Comparison of ENCODE assay signal across 16 cellular contexts in genomic region chr1:215599418-215599817, GRCh38. TPM values are rescaled to one million over a fixed set of nuclear protein-coding genes. Genes with fewer than 3 reads are reported as not detected.
A peak's percentile ranks its signal among the peaks of the same experiment; 100 is the strongest.
DNase-seq lines count a peak whose midpoint lies in the region; ATAC-seq, FAIRE-seq and TF ChIP-seq lines count a peak whose summit lies in the region.
"Had no signal": no experiment of that assay in that cellular context is flagged by ENCODE, and none has a peak within 500 bp of the region (broad histone marks: within the 10 kb centered on the region; RNA-seq: fewer than 3 reads in every experiment).

No MANE protein-coding gene starts in this region.

- peaks cover 18% of the 10 kb centered on the region for H3K4me1 ChIP-seq in HUES48 (ENCODE audit: control insufficient read depth, insufficient read depth, low read length)
- H3K4me1 ChIP-seq in suprapubic skin = peaks cover 3% of the 10 kb centered on the region

- TF ChIP-seq CTCF in dorsolateral prefrontal cortex (IDR thresholded peaks at IDR 0.05 in 54 of 56, conservative IDR thresholded peaks at IDR 0.05 in 2 of 56; ENCODE audit: low read depth in 1 of 56, partially characterized antibody in 56 of 56) (no peak), suprapubic skin (IDR thresholded peaks at IDR 0.05) (no peak)

- no peak overlapping the region for H3K9ac ChIP-seq in HUES48 (ENCODE audit: low read depth, low read length)
- H3K9ac ChIP-seq: KMS-11 had no signal

- no peaks in the 10 kb centered on the region for H3K36me3 Mint-ChIP-seq in activated T-helper 17 cell treated with anti-CD3 and anti-CD28 coated beads, Interleukin-2, amount 50 U/mL, for 72 hours (ENCODE audit: low read depth)

- FAIRE-seq in GM12891 (lab: Jason Lieb, UNC) = no peak
- FAIRE-seq: H54 had no signal

- H3K27ac ChIP-seq in HUES48 (ENCODE audit: low read depth, low read length) (peak overlapping the region; percentile 55), dorsolateral prefrontal cortex (no peak overlapping the region), suprapubic skin (no peak overlapping the region)
- H3K27ac ChIP-seq: KMS-11, skin epidermis had no signal

- H3K4me3 Mint-ChIP-seq in activated T-helper 17 cell treated with anti-CD3 and anti-CD28 coated beads, Interleukin-2, amount 50 U/mL, for 72 hours = no peak overlapping the region
- H3K4me3 Mint-ChIP-seq: CD14-positive monocyte had no signal

- TF ChIP-seq EP300 in suprapubic skin (IDR thresholded peaks at IDR 0.05) = no peak

- no peaks in the 10 kb centered on the region for H3K27me3 Mint-ChIP-seq in activated T-helper 17 cell treated with anti-CD3 and anti-CD28 coated beads, Interleukin-2, amount 50 U/mL, for 72 hours

- in situ Hi-C loops in Caki2 (cut with HindIII; ENCODE audit: low pct_unique_long_range_greater_than_20kb, low sequenced_read_pairs) = no loop called here

- ATAC-seq in activated T-helper 17 cell treated with anti-CD3 and anti-CD28 coated beads, Interleukin-2, amount 50 U/mL, for 72 hours (replicated peaks) = no peak

- DNase-seq in Caki2 (ENCODE audit: low read depth) = peak; percentile 28
- DNase-seq in cerebellar cortex (ENCODE audit: low spot score) = peak; percentile 12
- peak; percentile 28 for DNase-seq in medulla oblongata (ENCODE audit: extremely low spot score)
- DNase-seq in dorsolateral prefrontal cortex = no peak
- no peak for DNase-seq in GM12891 (ENCODE audit: insufficient read length, low spot score)
- no peak for DNase-seq in suprapubic skin (ENCODE audit: low spot score in 2 of 2)
- DNase-seq: activated CD4-positive, alpha-beta T cell treated with anti-CD3 and anti-CD28 coated beads, Interleukin-2, amount 50 U/mL, for 1 hour; activated gamma-delta T cell treated with Interleukin-2 at 50 U/mL for 16 hours; cortex of kidney; NCI-H526 had no signal

- no peak overlapping the region for H3K4me3 ChIP-seq in HUES48 (ENCODE audit: low read depth, low read length)
- H3K4me3 ChIP-seq in dorsolateral prefrontal cortex = no peak overlapping the region
- H3K4me3 ChIP-seq in suprapubic skin = no peak overlapping the region
- H3K4me3 ChIP-seq: skin epidermis had no signal

- H3K27ac Mint-ChIP-seq in activated T-helper 17 cell treated with anti-CD3 and anti-CD28 coated beads, Interleukin-2, amount 50 U/mL, for 72 hours = no peak overlapping the region

- TF ChIP-seq POLR2A in GM12891 (IDR thresholded peaks at IDR 0.05; ENCODE audit: low read depth, low read length) = no peak
- TF ChIP-seq POLR2A in suprapubic skin (IDR thresholded peaks at IDR 0.05) = no peak

- H3K9me3 ChIP-seq in HUES48 (ENCODE audit: control insufficient read depth, insufficient read depth, low read length) (no peaks in the 10 kb centered on the region), suprapubic skin (no peaks in the 10 kb centered on the region)

- H3K27me3 ChIP-seq in HUES48 (ENCODE audit: control insufficient read depth, insufficient read depth, low read length) (no peaks in the 10 kb centered on the region), dorsolateral prefrontal cortex (no peaks in the 10 kb centered on the region), suprapubic skin (no peaks in the 10 kb centered on the region)

- H3K9me3 Mint-ChIP-seq in activated T-helper 17 cell treated with anti-CD3 and anti-CD28 coated beads, Interleukin-2, amount 50 U/mL, for 72 hours = no peaks in the 10 kb centered on the region
- H3K9me3 Mint-ChIP-seq: CD14-positive monocyte had no signal

- intact Hi-C loops in dorsolateral prefrontal cortex (cut with DNase I) = no loop called here

- WGBS in suprapubic skin = 46% methylated on average over 2 of the region's 2 CpGs

- H3K36me3 ChIP-seq in HUES48 (ENCODE audit: control insufficient read depth, insufficient read depth, low read length) = peaks cover 66% of the 10 kb centered on the region
- H3K36me3 ChIP-seq in suprapubic skin = peaks cover 13% of the 10 kb centered on the region

- H3K4me1 Mint-ChIP-seq in activated T-helper 17 cell treated with anti-CD3 and anti-CD28 coated beads, Interleukin-2, amount 50 U/mL, for 72 hours = no peaks in the 10 kb centered on the region
- H3K4me1 Mint-ChIP-seq: CD14-positive monocyte had no signal

TF ChIP-seq in GM12891, 5 proteins besides CTCF, POLR2A, EP300 and RAD21:
- TF ChIP-seq POLR2AphosphoS5 (IDR thresholded peaks at IDR 0.05; ENCODE audit: low read depth, low read length) (no peak), SPI1 (IDR thresholded peaks at IDR 0.05; ENCODE audit: low read depth, low read length) (no peak), TAF1 (IDR thresholded peaks at IDR 0.05; ENCODE audit: low read depth, low read length) (no peak), PAX5 (IDR thresholded peaks at IDR 0.05; ENCODE audit: insufficient read depth, low read length, severe bottlenecking) (no peak), POU2F2 (IDR thresholded peaks at IDR 0.05; ENCODE audit: low read depth, low read length) (no peak)

RNA-seq across cellular contexts. Expression of gene KCTD3, which starts 32.3 kb away (rescaled TPM):
- 22.2 and 27.1 TPM in 2 replicates for total RNA-seq in Caki2 (2014; rRNA removed; shearing (Covaris generic); ENCODE audit: low replicate concordance)
- total RNA-seq in dorsolateral prefrontal cortex (10 to 100 TPM; 28.8 to 79.4 (median 48.0) TPM), suprapubic skin (10 to 100 TPM; 25.6 to 50.2 (median 33.9) TPM)
- 1 to 10 TPM in 1 of 2 donors, under 1 TPM in 1; 0.74 to 2.5 TPM for total RNA-seq in activated T-helper 17 cell treated with anti-CD3 and anti-CD28 coated beads, Interleukin-2, amount 50 U/mL, for 72 hours
- polyA plus RNA-seq in GM12891 (2012; ENCODE audit: low read depth, missing spikeins) = 3.7 TPM

Comparison
In these comparisons a context has a peak if more than half of its experiments do, and no peak if none do; other contexts are left out.
1. DNase-seq: peak in Caki2 (single experiment), cerebellar cortex (single experiment) and medulla oblongata (single experiment); none in dorsolateral prefrontal cortex (0 of 10), GM12891 (single experiment) and suprapubic skin (0 of 2).